ENCODE assay signal across 18 cellular contexts in the genomic region with DNA sequence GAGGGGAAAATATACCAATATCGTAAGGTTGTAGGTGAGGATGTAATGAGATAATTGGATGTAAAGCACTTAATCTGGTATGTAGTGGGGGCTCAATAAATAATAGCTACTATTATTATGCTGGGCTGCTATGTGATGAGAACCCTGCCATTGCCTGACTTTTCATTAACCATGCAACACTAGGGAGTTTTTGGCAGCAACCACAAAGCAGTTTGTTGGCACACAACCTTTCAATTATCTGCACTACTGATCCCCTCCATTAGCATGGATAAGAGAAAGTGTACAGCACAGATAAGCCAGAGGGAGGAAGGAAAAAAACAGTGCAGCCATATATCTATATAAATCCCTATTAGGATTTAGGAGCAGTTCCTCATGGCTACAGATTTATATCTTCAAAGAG.
"Had no signal": no experiment of that assay in that cellular context is flagged by ENCODE, and none has a peak within 500 bp of the region (broad histone marks: within the 10 kb centered on the region; RNA-seq: fewer than 3 reads in every experiment).

No MANE protein-coding gene starts in this region.

- H3K4me3 Mint-ChIP-seq: activated naive CD8-positive, alpha-beta T cell treated with anti-CD3 and anti-CD28 coated beads, Interleukin-2, amount 10 ng/mL, durations not matched to agents 7 days and 5 days; activated T-helper 1 cell treated with anti-CD3 and anti-CD28 coated beads, Interleukin-12 subunit alpha, Interleukin-12 subunit beta, Interleukin-2, Interleukin-4 antibody, amounts not matched to agents 30 ng/mL and 10 ng/mL and 1 ng/mL, durations not matched to agents 14 hours and 24 hours and 36 hours; dendritic cell treated with granulocyte-macrophage colony-stimulating factor and Interleukin-4, amounts not matched to agents 40 ng/mL and 50 ng/mL, for 4 days; effector memory CD8-positive, alpha-beta T cell; natural killer cell treated with Interleukin-12 subunit alpha and Interleukin-12 subunit beta and Interleukin-15 and Interleukin-18, amount 100 ng/mL, for 72 hours had no signal

- DNase-seq: activated naive CD8-positive, alpha-beta T cell treated with anti-CD3 and anti-CD28 coated beads, Interleukin-2, amount 10 ng/mL, durations not matched to agents 7 days and 5 days; cerebellar nuclear complex; effector memory CD8-positive, alpha-beta T cell; foreskin melanocyte; head of caudate nucleus; kidney glomerular epithelial cell; mesendoderm; nucleus accumbens; stimulated activated CD4-positive, alpha-beta T cell treated with anti-CD3 and anti-CD28 coated beads, Interleukin-15, amount 100 ng/mL, for 24 hours; stimulated activated CD4-positive, alpha-beta T cell treated with anti-CD3 and anti-CD28 coated beads, Interleukin-4, amount 100 ng/mL, for 4 hours; stimulated activated CD8-positive, alpha-beta memory T cell treated with anti-CD3 and anti-CD28 coated beads, Interleukin-4, amount 100 ng/mL, for 48 hours; stimulated activated naive CD4-positive, alpha-beta T cell treated with Interleukin-2 at 50 U/mL for 16 hours; substantia nigra; transverse colon had no signal

- H3K27ac Mint-ChIP-seq: activated naive CD8-positive, alpha-beta T cell treated with anti-CD3 and anti-CD28 coated beads, Interleukin-2, amount 10 ng/mL, durations not matched to agents 7 days and 5 days; activated T-helper 1 cell treated with anti-CD3 and anti-CD28 coated beads, Interleukin-12 subunit alpha, Interleukin-12 subunit beta, Interleukin-2, Interleukin-4 antibody, amounts not matched to agents 30 ng/mL and 10 ng/mL and 1 ng/mL, durations not matched to agents 14 hours and 24 hours and 36 hours; dendritic cell treated with granulocyte-macrophage colony-stimulating factor and Interleukin-4, amounts not matched to agents 40 ng/mL and 50 ng/mL, for 4 days; effector memory CD8-positive, alpha-beta T cell; natural killer cell treated with Interleukin-12 subunit alpha and Interleukin-12 subunit beta and Interleukin-15 and Interleukin-18, amount 100 ng/mL, for 72 hours; progenitor cell of endocrine pancreas had no signal

- H3K4me1 Mint-ChIP-seq: activated naive CD8-positive, alpha-beta T cell treated with anti-CD3 and anti-CD28 coated beads, Interleukin-2, amount 10 ng/mL, durations not matched to agents 7 days and 5 days had no signal

- H3K27me3 Mint-ChIP-seq: activated naive CD8-positive, alpha-beta T cell treated with anti-CD3 and anti-CD28 coated beads, Interleukin-2, amount 10 ng/mL, durations not matched to agents 7 days and 5 days; dendritic cell treated with granulocyte-macrophage colony-stimulating factor and Interleukin-4, amounts not matched to agents 40 ng/mL and 50 ng/mL, for 4 days; effector memory CD8-positive, alpha-beta T cell; natural killer cell treated with Interleukin-12 subunit alpha and Interleukin-12 subunit beta and Interleukin-15 and Interleukin-18, amount 100 ng/mL, for 72 hours had no signal

- H3K9me3 Mint-ChIP-seq: activated naive CD8-positive, alpha-beta T cell treated with anti-CD3 and anti-CD28 coated beads, Interleukin-2, amount 10 ng/mL, durations not matched to agents 7 days and 5 days; dendritic cell treated with granulocyte-macrophage colony-stimulating factor and Interleukin-4, amounts not matched to agents 40 ng/mL and 50 ng/mL, for 4 days; effector memory CD8-positive, alpha-beta T cell had no signal

- H3K36me3 Mint-ChIP-seq: activated naive CD8-positive, alpha-beta T cell treated with anti-CD3 and anti-CD28 coated beads, Interleukin-2, amount 10 ng/mL, durations not matched to agents 7 days and 5 days; natural killer cell treated with Interleukin-12 subunit alpha and Interleukin-12 subunit beta and Interleukin-15 and Interleukin-18, amount 100 ng/mL, for 72 hours had no signal

- ATAC-seq: effector memory CD8-positive, alpha-beta T cell; natural killer cell treated with Interleukin-12 subunit alpha and Interleukin-12 subunit beta and Interleukin-15 and Interleukin-18, amount 100 ng/mL, for 72 hours had no signal
